1 cellular context compared by ENCODE assay signal in genomic region chr22:46762238-46763050, GRCh38.
TF ChIP-seq lines count a peak whose summit lies in the region.

TSS of gene TBC1D22A (plus strand) at chr22:46762650. CDS start at chr22:46762787, 137 bp downstream.

TF ChIP-seq in WTC11, 78 proteins besides CTCF, POLR2A, EP300 and RAD21 (continued from another document):
- TF ChIP-seq, protein P1, sequence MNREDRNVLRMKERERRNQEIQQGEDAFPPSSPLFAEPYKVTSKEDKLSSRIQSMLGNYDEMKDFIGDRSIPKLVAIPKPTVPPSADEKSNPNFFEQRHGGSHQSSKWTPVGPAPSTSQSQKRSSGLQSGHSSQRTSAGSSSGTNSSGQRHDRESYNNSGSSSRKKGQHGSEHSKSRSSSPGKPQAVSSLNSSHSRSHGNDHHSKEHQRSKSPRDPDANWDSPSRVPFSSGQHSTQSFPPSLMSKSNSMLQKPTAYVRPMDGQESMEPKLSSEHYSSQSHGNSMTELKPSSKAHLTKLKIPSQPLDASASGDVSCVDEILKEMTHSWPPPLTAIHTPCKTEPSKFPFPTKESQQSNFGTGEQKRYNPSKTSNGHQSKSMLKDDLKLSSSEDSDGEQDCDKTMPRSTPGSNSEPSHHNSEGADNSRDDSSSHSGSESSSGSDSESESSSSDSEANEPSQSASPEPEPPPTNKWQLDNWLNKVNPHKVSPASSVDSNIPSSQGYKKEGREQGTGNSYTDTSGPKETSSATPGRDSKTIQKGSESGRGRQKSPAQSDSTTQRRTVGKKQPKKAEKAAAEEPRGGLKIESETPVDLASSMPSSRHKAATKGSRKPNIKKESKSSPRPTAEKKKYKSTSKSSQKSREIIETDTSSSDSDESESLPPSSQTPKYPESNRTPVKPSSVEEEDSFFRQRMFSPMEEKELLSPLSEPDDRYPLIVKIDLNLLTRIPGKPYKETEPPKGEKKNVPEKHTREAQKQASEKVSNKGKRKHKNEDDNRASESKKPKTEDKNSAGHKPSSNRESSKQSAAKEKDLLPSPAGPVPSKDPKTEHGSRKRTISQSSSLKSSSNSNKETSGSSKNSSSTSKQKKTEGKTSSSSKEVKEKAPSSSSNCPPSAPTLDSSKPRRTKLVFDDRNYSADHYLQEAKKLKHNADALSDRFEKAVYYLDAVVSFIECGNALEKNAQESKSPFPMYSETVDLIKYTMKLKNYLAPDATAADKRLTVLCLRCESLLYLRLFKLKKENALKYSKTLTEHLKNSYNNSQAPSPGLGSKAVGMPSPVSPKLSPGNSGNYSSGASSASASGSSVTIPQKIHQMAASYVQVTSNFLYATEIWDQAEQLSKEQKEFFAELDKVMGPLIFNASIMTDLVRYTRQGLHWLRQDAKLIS (CRISPR knock-in tag; IDR thresholded peaks at IDR 0.05; ENCODE audit: borderline replicate concordance), result no peak
- TF ChIP-seq CREM (CRISPR knock-in tag; IDR thresholded peaks at IDR 0.05), result peak; percentile 98
- no peak for TF ChIP-seq SMAD4 (CRISPR knock-in tag; IDR thresholded peaks at IDR 0.05)
- TF ChIP-seq GTF2I (CRISPR knock-in tag; conservative IDR thresholded peaks at IDR 0.05), result no peak
- TF ChIP-seq, protein P2, sequence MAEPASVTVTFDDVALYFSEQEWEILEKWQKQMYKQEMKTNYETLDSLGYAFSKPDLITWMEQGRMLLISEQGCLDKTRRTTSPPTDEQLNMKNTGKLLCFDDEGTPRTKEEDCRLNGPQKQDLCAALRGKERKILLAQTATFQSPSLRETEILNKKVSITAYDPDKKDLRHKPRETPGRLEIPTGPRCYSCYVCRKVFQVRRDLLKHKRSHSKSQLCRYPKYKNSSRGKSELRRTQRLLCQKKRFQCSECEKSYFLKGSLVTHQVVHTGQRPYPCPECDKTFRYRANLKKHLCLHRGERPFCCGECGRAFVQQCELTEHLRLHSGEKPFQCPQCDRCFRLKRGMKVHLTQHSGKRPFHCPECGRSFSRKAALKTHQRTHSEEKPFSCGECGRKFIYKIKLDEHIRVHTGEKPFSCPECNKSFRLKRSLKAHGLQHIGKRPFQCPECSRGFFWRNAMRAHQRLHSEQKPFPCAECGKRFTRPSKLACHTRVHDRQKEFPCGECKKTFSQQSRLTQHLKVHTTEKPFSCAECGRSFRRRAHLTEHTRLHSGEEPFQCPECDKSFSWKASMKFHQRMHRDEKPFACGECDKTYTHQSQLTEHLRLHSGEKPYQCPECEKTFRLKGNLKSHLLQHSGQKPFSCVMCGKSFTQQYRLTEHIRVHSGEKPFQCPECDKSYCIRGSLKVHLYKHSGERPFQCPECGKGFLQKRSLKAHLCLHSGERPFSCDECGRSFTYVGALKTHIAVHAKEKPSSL (CRISPR knock-in tag; conservative IDR thresholded peaks at IDR 0.05), result no peak
- TF ChIP-seq ELF4 (CRISPR knock-in tag; IDR thresholded peaks at IDR 0.05; ENCODE audit: low read depth), result no peak
- peak; percentile 93 for TF ChIP-seq MAX (CRISPR knock-in tag; IDR thresholded peaks at IDR 0.05)
- peak; percentile 95 for TF ChIP-seq NR2C2 (CRISPR knock-in tag; IDR thresholded peaks at IDR 0.05)
- TF ChIP-seq NR3C1 (CRISPR knock-in tag; conservative IDR thresholded peaks at IDR 0.05; ENCODE audit: low read depth), result no peak
- no peak for TF ChIP-seq RORB (CRISPR knock-in tag; IDR thresholded peaks at IDR 0.05)
- no peak for TF ChIP-seq ZBTB43 (CRISPR knock-in tag; IDR thresholded peaks at IDR 0.05)
- 0 out of 2 replicates have a peak, but pooled peaks have one; percentile 28 for TF ChIP-seq CBFB (CRISPR knock-in tag; IDR thresholded peaks at IDR 0.05; ENCODE audit: low read depth)
- no peak for TF ChIP-seq ERG (CRISPR knock-in tag; IDR thresholded peaks at IDR 0.05)
- TF ChIP-seq USF2 (CRISPR knock-in tag; IDR thresholded peaks at IDR 0.05), result peak; percentile 55
- no peak for TF ChIP-seq ZNF423 (CRISPR knock-in tag; IDR thresholded peaks at IDR 0.05)
- peak; percentile 69 for TF ChIP-seq TEAD1 (CRISPR knock-in tag; IDR thresholded peaks at IDR 0.05)
- peak; percentile 90 for TF ChIP-seq ZBTB21 (CRISPR knock-in tag; IDR thresholded peaks at IDR 0.05; ENCODE audit: borderline replicate concordance)
- peak; percentile 59; the same call in 1 of the 2 replicates for TF ChIP-seq SP1 (CRISPR knock-in tag; conservative IDR thresholded peaks at IDR 0.05)
